In the genomic region with DNA sequence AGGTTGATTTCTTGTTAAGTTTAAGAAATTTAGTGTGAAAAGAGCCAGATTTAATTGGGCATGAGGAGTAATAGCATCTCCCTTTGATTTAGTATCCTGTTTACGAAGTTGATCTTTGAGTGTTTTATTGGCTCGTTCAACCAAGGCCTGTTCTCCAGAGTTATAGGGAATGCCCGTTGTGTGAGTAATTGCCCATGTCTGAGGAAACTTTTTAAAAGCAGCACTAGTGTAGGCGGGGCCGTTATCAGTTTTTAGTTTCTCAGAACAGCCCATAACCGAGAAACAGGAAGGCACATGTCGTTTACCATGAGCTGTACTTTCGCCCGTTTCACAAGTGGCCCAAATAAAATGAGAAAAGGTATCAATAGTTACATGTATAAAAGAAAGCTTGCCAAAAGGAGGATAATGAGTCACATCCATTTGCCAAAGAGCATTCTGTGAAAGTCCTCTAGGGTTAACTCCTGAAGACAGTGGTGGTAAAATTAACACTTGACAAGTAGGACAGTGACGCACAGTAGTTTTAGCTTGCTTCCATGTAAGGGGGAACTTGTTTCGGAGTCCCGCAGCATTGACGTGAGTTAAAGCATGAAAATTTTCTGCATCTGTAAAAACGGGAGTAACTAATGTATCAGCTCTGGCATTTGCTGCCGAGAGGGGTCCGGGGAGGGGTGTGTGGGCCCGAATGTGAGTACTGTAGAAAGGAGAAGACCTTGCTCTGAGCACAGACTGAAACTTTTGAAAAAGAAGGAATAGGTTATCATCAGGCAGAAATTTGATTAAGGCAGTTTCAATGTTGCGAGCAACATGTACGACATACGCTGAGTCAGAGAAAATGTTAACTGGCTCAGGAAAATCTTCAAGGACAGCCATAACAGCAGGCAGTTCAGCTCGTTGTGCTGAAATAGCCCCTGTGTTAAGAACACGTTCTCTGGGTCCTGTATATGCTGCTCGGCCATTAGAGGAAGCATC, we compare ENCODE assay signal across 8 cellular contexts. TPM values are rescaled to one million over a fixed set of nuclear protein-coding genes. Genes with fewer than 3 reads are reported as not detected.
DNase-seq lines count a peak whose midpoint lies in the region; ATAC-seq and TF ChIP-seq lines count a peak whose summit lies in the region.

No MANE protein-coding gene starts in this region.

- peaks cover 16 to 30% of the 10 kb centered on the region in 2 donors for H3K36me3 Mint-ChIP-seq in CD4-positive, alpha-beta memory T cell
- H3K36me3 Mint-ChIP-seq in nephron progenitor cell (ENCODE audit: low read depth) = peaks cover 16% of the 10 kb centered on the region

- no peaks in the 10 kb centered on the region for H3K36me3 ChIP-seq in CD4-positive, alpha-beta memory T cell (ENCODE audit: insufficient read depth, low read length)
- peaks cover 0 to 13% (median 0%) of the 10 kb centered on the region in 3 donors for H3K36me3 ChIP-seq in Peyer's patch

- in situ Hi-C loops in GM13976 (cut with MboI; ENCODE audit: low sequenced_read_pairs, unreplicated experiment) = no loop called here

- H3K9me3 Mint-ChIP-seq in CD4-positive, alpha-beta memory T cell = no peaks in the 10 kb centered on the region
- H3K9me3 Mint-ChIP-seq in nephron progenitor cell = peaks cover 10% of the 10 kb centered on the region

- no peak for ATAC-seq in HG03521 (IDR thresholded peaks at IDR 0.05; ENCODE audit: unreplicated experiment)
- no peak for ATAC-seq in HG02678 (IDR thresholded peaks at IDR 0.05; ENCODE audit: unreplicated experiment)

- H3K27ac Mint-ChIP-seq in CD4-positive, alpha-beta memory T cell = peak overlapping the region in 6 of 7 donors; percentile 76 to 93 (median 91)
- peak overlapping the region; percentile 89 for H3K27ac Mint-ChIP-seq in nephron progenitor cell

- H3K4me1 Mint-ChIP-seq in CD4-positive, alpha-beta memory T cell = peaks cover 30 to 66% (median 43%) of the 10 kb centered on the region in 4 donors
- peaks cover 84% of the 10 kb centered on the region for H3K4me1 Mint-ChIP-seq in nephron progenitor cell

- peak overlapping the region; percentile 58 for H3K27ac ChIP-seq in CD4-positive, alpha-beta memory T cell (ENCODE audit: low read depth, low read length)
- peak overlapping the region in 3 of 4 donors; percentile 13 to 72 (median 58) for H3K27ac ChIP-seq in Peyer's patch

- H3K4me1 ChIP-seq in CD4-positive, alpha-beta memory T cell (ENCODE audit: insufficient read depth, low read length) = peaks cover 13% of the 10 kb centered on the region
- peaks cover 0 to 20% (median 0%) of the 10 kb centered on the region in 4 donors for H3K4me1 ChIP-seq in Peyer's patch

- H3K4me3 Mint-ChIP-seq in CD4-positive, alpha-beta memory T cell = peak overlapping the region in 5 of 8 donors; percentile 61 to 84 (median 70)
- H3K4me3 Mint-ChIP-seq in nephron progenitor cell = peak overlapping the region; percentile 62

- TF ChIP-seq CTCF in Peyer's patch (IDR thresholded peaks at IDR 0.05) (no peak), cardiac fibroblast (IDR thresholded peaks at IDR 0.05; ENCODE audit: low read depth, low read length) (no peak), nephron progenitor cell (IDR thresholded peaks at IDR 0.05) (no peak), GM13976 (IDR thresholded peaks at IDR 0.05; ENCODE audit: borderline replicate concordance, control extremely low read depth, extremely low read depth, insufficient read depth, missing control alignments) (no peak)

- no peaks in the 10 kb centered on the region for H3K27me3 Mint-ChIP-seq in CD4-positive, alpha-beta memory T cell
- H3K27me3 Mint-ChIP-seq in nephron progenitor cell (ENCODE audit: low read depth, poor library complexity) = peaks cover 4% of the 10 kb centered on the region

- TF ChIP-seq POLR2A in Peyer's patch (IDR thresholded peaks at IDR 0.05) = no peak

- intact Hi-C loops in CD4-positive, alpha-beta memory T cell (cut with micrococcal nuclease) = no loop called here

- H3K27me3 ChIP-seq in CD4-positive, alpha-beta memory T cell (ENCODE audit: insufficient read depth, low read length) = no peaks in the 10 kb centered on the region
- H3K27me3 ChIP-seq in Peyer's patch = no peaks in the 10 kb centered on the region

- DNase-seq in CD4-positive, alpha-beta memory T cell = peak in 3 of 5 donors; percentile 27 to 86 (median 34)
- DNase-seq in Peyer's patch (peak in 1 of 3 donors; percentile 67), cardiac fibroblast (ENCODE audit: low read depth in 2 of 2) (peak; percentile 31 to 46), nephron progenitor cell (peak; percentile 16), GM13976 (ENCODE audit: low spot score) (no peak), NK-92 (lab: John Stamatoyannopoulos, UW; ENCODE audit: unreplicated experiment) (no peak)

- POLR2A ChIA-PET in CD4-positive, alpha-beta memory T cell (lab: Charles Lee; ENCODE audit: partially characterized antibody) = interaction anchor here (0.6 to 1.9 kb wide), 2 partner anchors 9 to 204 kb away, joined by 3 to 9 read pairs; no protein-coding TSS in a partner anchor

- H3K9me3 ChIP-seq in CD4-positive, alpha-beta memory T cell (ENCODE audit: control insufficient read depth in 1 of 2, low read length in 2 of 2) = no peaks in the 10 kb centered on the region
- H3K9me3 ChIP-seq in Peyer's patch = no peaks in the 10 kb centered on the region

- CTCF ChIA-PET in CD4-positive, alpha-beta memory T cell (lab: Charles Lee; ENCODE audit: partially characterized antibody) = no interaction called here

- H3K4me3 ChIP-seq in CD4-positive, alpha-beta memory T cell (ENCODE audit: low read length in 2 of 2) = peak overlapping the region in 1 of 2 donors; percentile 22
- H3K4me3 ChIP-seq in Peyer's patch (no peak overlapping the region), cardiac fibroblast (replicated peaks in 1 of 2; ENCODE audit: low read depth in 2 of 2, low read length in 2 of 2) (no peak overlapping the region)

RNA-seq across cellular contexts. Expression of a gene that starts 18.5 kb away (rescaled TPM):
- total RNA-seq in CD4-positive, alpha-beta memory T cell = 10 to 100 TPM; 26.7 to 27.1 TPM
- 10 to 100 TPM; 19.6 to 22.5 TPM for polyA plus RNA-seq in CD4-positive, alpha-beta memory T cell
- 10 to 100 TPM; 23.1 to 85.6 (median 56.4) TPM for total RNA-seq in Peyer's patch

RNA-seq across cellular contexts. Expression of a gene that starts 56.2 kb away (rescaled TPM):
- under 1 TPM; 0.61 to 0.96 TPM for total RNA-seq in CD4-positive, alpha-beta memory T cell
- not detected for polyA plus RNA-seq in CD4-positive, alpha-beta memory T cell
- 1 to 10 TPM in 2 of 4 donors, not detected in 2; 1.2 TPM for total RNA-seq in Peyer's patch

Comparison
In these comparisons a context has a peak if more than half of its experiments do, and no peak if none do; other contexts are left out.
1. DNase-seq: peak in CD4-positive, alpha-beta memory T cell (3 of 5), cardiac fibroblast (2 of 2) and nephron progenitor cell (single experiment); none in GM13976 (single experiment) and NK-92 (single experiment).